In the genomic region with DNA sequence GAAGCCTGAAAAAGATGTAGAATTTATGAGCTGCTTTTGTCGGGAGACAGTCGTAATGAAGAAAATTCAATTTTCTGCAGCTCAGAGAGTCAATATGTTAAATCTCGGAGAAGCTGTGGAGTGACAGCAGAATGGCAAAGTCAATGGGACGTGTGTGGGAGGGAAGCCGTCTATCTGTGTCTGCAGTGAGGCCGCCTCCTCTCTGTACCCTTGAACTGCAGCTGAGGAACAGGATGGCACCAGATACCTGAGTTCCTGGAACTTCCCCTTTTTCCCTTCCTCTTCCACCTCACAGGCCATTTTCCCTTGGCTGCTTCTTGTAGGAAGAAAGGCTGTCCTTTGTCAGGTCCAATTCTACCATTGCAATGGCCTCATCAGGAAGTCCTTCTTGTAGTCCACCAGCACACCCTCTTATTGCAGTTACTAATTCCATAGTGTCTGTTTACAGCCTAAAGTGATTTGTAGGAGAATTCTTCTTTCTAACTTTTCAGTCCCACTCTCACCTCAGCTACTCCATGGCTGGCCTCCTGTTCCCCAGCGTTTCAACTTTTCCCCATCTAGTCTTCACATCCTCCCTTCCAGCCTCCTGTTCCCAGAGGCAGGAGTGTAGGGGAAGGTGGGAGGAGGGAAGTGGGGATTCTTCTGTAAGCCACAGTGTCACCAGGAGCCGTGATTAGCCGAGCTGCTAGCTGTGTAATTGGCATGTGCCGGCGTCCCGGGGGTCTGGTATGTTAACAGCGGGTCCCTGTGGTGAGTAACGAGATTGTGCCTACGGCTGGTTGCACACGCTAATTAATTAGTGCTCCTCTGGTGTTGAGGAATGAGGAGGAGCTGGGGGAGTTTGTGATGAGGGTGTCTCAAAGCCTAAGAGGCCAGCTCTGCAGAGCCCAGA, we compare ENCODE assay signal across 30 cellular contexts. TPM values are rescaled to one million over a fixed set of nuclear protein-coding genes. Genes with fewer than 3 reads are reported as not detected.
DNase-seq lines count a peak whose midpoint lies in the region; ATAC-seq and TF ChIP-seq lines count a peak whose summit lies in the region.
"Had no signal": no experiment of that assay in that cellular context is flagged by ENCODE, and none has a peak within 500 bp of the region (broad histone marks: within the 10 kb centered on the region; RNA-seq: fewer than 3 reads in every experiment).

No MANE protein-coding gene starts in this region.

- DNase-seq in T-helper 17 cell = no peak
- DNase-seq in left kidney (ENCODE audit: low read depth, low spot score) = peak; percentile 92
- DNase-seq in type B pancreatic cell (ENCODE audit: extremely low spot score, unreplicated experiment) = no peak
- DNase-seq in left lung = no peak
- no peak for DNase-seq in superior temporal gyrus (ENCODE audit: extremely low spot score)
- DNase-seq in cerebellar nuclear complex (lab: John Stamatoyannopoulos, UW) = no peak
- DNase-seq: activated CD4-positive, alpha-beta memory T cell treated with anti-CD3 and anti-CD28 coated beads for 36 hours; activated CD4-positive, alpha-beta T cell treated with anti-CD3 and anti-CD28 coated beads for 1 hour; activated naive CD4-positive, alpha-beta T cell; activated T-cell treated with anti-CD3 and anti-CD28 coated beads, Interleukin-2, amount 50 U/mL, for 72 hours; esophagus squamous epithelium; mucosa of descending colon; MV-4-11; NCI-H187 treated with DMSO at 0.1 percent for 48 hours; NCI-H524; Right ventricle myocardium superior; stimulated activated CD4-positive, alpha-beta T cell treated with anti-CD3 and anti-CD28 coated beads, Interleukin-1b, Interleukin-23, amount 100 ng/mL, for 48 hours; stimulated activated naive CD8-positive, alpha-beta T cell treated with anti-CD3 and anti-CD28 coated beads, Interleukin-15, Interleukin-2, amounts not matched to agents 100 U/mL and 50 U/mL, for 24 hours had no signal

- H3K4me3 Mint-ChIP-seq in T-helper 17 cell (peak overlapping the region; percentile 7), type B pancreatic cell (peak overlapping the region; percentile 18)
- H3K4me3 Mint-ChIP-seq: activated CD4-positive, alpha-beta memory T cell treated with anti-CD3 and anti-CD28 coated beads for 36 hours; natural killer cell treated with Interleukin-12 subunit alpha and Interleukin-12 subunit beta and Interleukin-15 and Interleukin-18, amount 100 ng/mL, for 72 hours; T-helper 1 cell treated with Interleukin-12 subunit alpha and Interleukin-12 subunit beta and Interleukin-4 antibody, amounts not matched to agents 30 μg/mL and 1 μg/mL, for 36 hours had no signal

- H3K27me3 ChIP-seq in left lung = peaks cover 25 to 90% of the 10 kb centered on the region in 2 donors

- TF ChIP-seq CTCF in type B pancreatic cell (conservative IDR thresholded peaks at IDR 0.05) (no peak), left lung (IDR thresholded peaks at IDR 0.05) (no peak)

- ATAC-seq in T-helper 17 cell (no peak), left lung (no peak)
- ATAC-seq: activated T-cell treated with anti-CD3 and anti-CD28 coated beads, Interleukin-2, amount 50 U/mL, for 72 hours; HCT116; mucosa of descending colon; natural killer cell treated with Interleukin-12 subunit alpha and Interleukin-12 subunit beta and Interleukin-15 and Interleukin-18, amount 100 ng/mL, for 72 hours; SK-N-SH treated with all-trans-retinoic acid at 6 μM for 48 hours; stimulated activated naive CD8-positive, alpha-beta T cell treated with anti-CD3 and anti-CD28 coated beads, Interleukin-15, Interleukin-2, amounts not matched to agents 100 U/mL and 50 U/mL, for 24 hours had no signal

- H3K36me3 ChIP-seq in left lung = no peaks in the 10 kb centered on the region
- H3K36me3 ChIP-seq: BLaER1, esophagus squamous epithelium, thoracic aorta had no signal

- H3K27me3 Mint-ChIP-seq in T-helper 17 cell (peaks cover 43% of the 10 kb centered on the region), type B pancreatic cell (peaks cover 5% of the 10 kb centered on the region)

- H3K4me1 Mint-ChIP-seq in T-helper 17 cell (peaks cover 18% of the 10 kb centered on the region), type B pancreatic cell (ENCODE audit: unreplicated experiment) (peaks cover 15% of the 10 kb centered on the region)

- no peak for TF ChIP-seq EP300 in Ishikawa (IDR thresholded peaks at IDR 0.05; ENCODE audit: borderline replicate concordance)

- TF ChIP-seq RAD21 in Ishikawa (IDR thresholded peaks at IDR 0.05; ENCODE audit: low read depth) = no peak

- H3K27ac ChIP-seq in left lung = no peak overlapping the region
- H3K27ac ChIP-seq: BLaER1, esophagus squamous epithelium had no signal

- peaks cover 3 to 16% of the 10 kb centered on the region in 2 donors for H3K4me1 ChIP-seq in left lung

- intact Hi-C loops in left lung (cut with DNase I) = no loop called here

- H3K36me3 Mint-ChIP-seq in T-helper 17 cell (ENCODE audit: low read depth) (no peaks in the 10 kb centered on the region), type B pancreatic cell (no peaks in the 10 kb centered on the region)
- H3K36me3 Mint-ChIP-seq: activated CD4-positive, alpha-beta memory T cell treated with anti-CD3 and anti-CD28 coated beads for 36 hours; natural killer cell treated with Interleukin-12 subunit alpha and Interleukin-12 subunit beta and Interleukin-15 and Interleukin-18, amount 100 ng/mL, for 72 hours had no signal

- H3K9me3 ChIP-seq in T-helper 17 cell (ENCODE audit: control insufficient read depth, low read length, poor library complexity, severe bottlenecking) = peaks cover 2% of the 10 kb centered on the region
- no peaks in the 10 kb centered on the region for H3K9me3 ChIP-seq in left lung
- H3K9me3 ChIP-seq: BLaER1, esophagus squamous epithelium, mucosa of descending colon, thoracic aorta had no signal

- no peaks in the 10 kb centered on the region for H3K9me3 Mint-ChIP-seq in type B pancreatic cell
- H3K9me3 Mint-ChIP-seq: activated CD4-positive, alpha-beta memory T cell treated with anti-CD3 and anti-CD28 coated beads for 36 hours; activated T-cell treated with anti-CD3 and anti-CD28 coated beads, Interleukin-2, amount 50 U/mL, for 72 hours; natural killer cell treated with Interleukin-12 subunit alpha and Interleukin-12 subunit beta and Interleukin-15 and Interleukin-18, amount 100 ng/mL, for 72 hours; T-helper 1 cell treated with Interleukin-12 subunit alpha and Interleukin-12 subunit beta and Interleukin-4 antibody, amounts not matched to agents 30 μg/mL and 1 μg/mL, for 36 hours had no signal

- H3K27ac Mint-ChIP-seq in T-helper 17 cell = no peak overlapping the region
- no peak overlapping the region for H3K27ac Mint-ChIP-seq in type B pancreatic cell
- H3K27ac Mint-ChIP-seq: activated CD4-positive, alpha-beta memory T cell treated with anti-CD3 and anti-CD28 coated beads for 36 hours; activated T-cell treated with anti-CD3 and anti-CD28 coated beads, Interleukin-2, amount 50 U/mL, for 72 hours; natural killer cell treated with Interleukin-12 subunit alpha and Interleukin-12 subunit beta and Interleukin-15 and Interleukin-18, amount 100 ng/mL, for 72 hours; T-helper 1 cell treated with Interleukin-12 subunit alpha and Interleukin-12 subunit beta and Interleukin-4 antibody, amounts not matched to agents 30 μg/mL and 1 μg/mL, for 36 hours had no signal

- H3K4me3 ChIP-seq in left lung = no peak overlapping the region
- H3K4me3 ChIP-seq: BLaER1, esophagus squamous epithelium, lung, mucosa of descending colon, thoracic aorta had no signal

TF ChIP-seq in Ishikawa, 13 proteins besides CTCF, POLR2A, EP300 and RAD21:
- peak; percentile 66 for TF ChIP-seq TEAD4 (IDR thresholded peaks at IDR 0.05)
- 0 out of 2 replicates have a peak, but pooled peaks have one; percentile 40 for TF ChIP-seq TCF12 (IDR thresholded peaks at IDR 0.05; ENCODE audit: low read depth)
- no peak for TF ChIP-seq REST (IDR thresholded peaks at IDR 0.05; ENCODE audit: low read depth)
TF ChIP-seq in Ishikawa: peak in this region for 2.

RNA-seq across cellular contexts. Expression of gene CALCOCO1, which starts 9.6 kb away (rescaled TPM):
- total RNA-seq in T-helper 17 cell = 100 to 1,000 TPM; 108 to 134 TPM
- total RNA-seq in type B pancreatic cell (ENCODE audit: low replicate concordance) = 66.2 and 86.7 TPM in 2 replicates
- total RNA-seq in left lung = 100 to 1,000 TPM in 1 of 2 donors, 10 to 100 TPM in 1; 74.8 to 186 TPM

RNA-seq across cellular contexts. Expression of gene CISTR, which starts 14.9 kb away (rescaled TPM):
- not detected for total RNA-seq in T-helper 17 cell
- total RNA-seq in type B pancreatic cell (ENCODE audit: low replicate concordance) = not detected in 2 replicates
- not detected for total RNA-seq in left lung
- total RNA-seq: activated CD4-positive, alpha-beta memory T cell treated with anti-CD3 and anti-CD28 coated beads for 36 hours; activated T-cell treated with anti-CD3 and anti-CD28 coated beads, Interleukin-2, amount 50 U/mL, for 72 hours; cerebellum; dermis microvascular lymphatic vessel endothelial cell; esophagus squamous epithelium; frontal cortex; kidney epithelial cell; lung; mucosa of descending colon; natural killer cell treated with Interleukin-12 subunit alpha and Interleukin-12 subunit beta and Interleukin-15 and Interleukin-18, amount 100 ng/mL, for 72 hours; thoracic aorta had no signal
